ENCODE assay signal across 5 cellular contexts in genomic region chr7:103144754-103145153, GRCh38. TPM values are rescaled to one million over a fixed set of nuclear protein-coding genes. Genes with fewer than 3 reads are reported as not detected.
A peak's percentile ranks its signal among the peaks of the same experiment; 100 is the strongest.
DNase-seq lines count a peak whose midpoint lies in the region; ATAC-seq and TF ChIP-seq lines count a peak whose summit lies in the region.
"Not testable (repeated sequence)": the region's sequence is repeated elsewhere in the genome, so short reads cannot be mapped to it uniquely, and the experiment has no call there.

No MANE protein-coding gene starts in this region.

- H3K79me2 ChIP-seq in Karpas-422 (ENCODE audit: low read length) = peaks cover 88% of the 10 kb centered on the region

- POLR2A ChIA-PET in CD4-positive, alpha-beta T cell (lab: Charles Lee); WTC11 (lab: Charles Lee): not testable (repeated sequence)

- not testable (repeated sequence) for H4K20me1 ChIP-seq in Karpas-422 (ENCODE audit: insufficient read depth, low read depth, low read length)

- H2AFZ ChIP-seq in Karpas-422 (ENCODE audit: low read length) = not testable (repeated sequence)

- not testable (repeated sequence) for H3K9me2 ChIP-seq in Karpas-422 (replicated peaks; ENCODE audit: insufficient read depth, low read length)

- H3K27me3 ChIP-seq in CD4-positive, alpha-beta T cell (ENCODE audit: control insufficient read depth, insufficient read depth, low read length); Karpas-422 (ENCODE audit: low read length); colonic mucosa: not testable (repeated sequence)

- not testable (repeated sequence) for ATAC-seq in CD4-positive, alpha-beta T cell (ENCODE audit: poor library complexity); WTC11

- peak overlapping the region; percentile 2 for H3K4me3 Mint-ChIP-seq in CD4-positive, alpha-beta T cell
- not testable (repeated sequence) for H3K4me3 Mint-ChIP-seq in WTC11
- peak overlapping the region; percentile 36 for H3K4me3 Mint-ChIP-seq in neural crest cell

- peaks cover 27% of the 10 kb centered on the region for H3K4me1 ChIP-seq in Karpas-422 (ENCODE audit: low read length)
- H3K4me1 ChIP-seq in colonic mucosa = not testable (repeated sequence)

- H3K36me3 Mint-ChIP-seq in CD4-positive, alpha-beta T cell (ENCODE audit: low read depth) = peaks cover 22% of the 10 kb centered on the region
- not testable (repeated sequence) for H3K36me3 Mint-ChIP-seq in WTC11
- H3K36me3 Mint-ChIP-seq in neural crest cell (ENCODE audit: low read depth) = peaks cover 15% of the 10 kb centered on the region

- intact Hi-C loops in CD4-positive, alpha-beta T cell (cut with DNase I, micrococcal nuclease) = loop anchor here in 1 of 2 experiments (5.0 kb wide), 1 partner anchor 198 kb away; the partner anchor contains the start of gene DNAJC2
- intact Hi-C loops in colonic mucosa (cut with DNase I) = not testable (repeated sequence)

- TF ChIP-seq CTCF in CD4-positive, alpha-beta T cell (IDR thresholded peaks at IDR 0.05); WTC11 (IDR thresholded peaks at IDR 0.05); colonic mucosa (IDR thresholded peaks at IDR 0.05); neural crest cell (conservative IDR thresholded peaks at IDR 0.05): not testable (repeated sequence)

- H3K9me3 Mint-ChIP-seq in CD4-positive, alpha-beta T cell; WTC11; neural crest cell: not testable (repeated sequence)

- H3K4me1 Mint-ChIP-seq in CD4-positive, alpha-beta T cell (ENCODE audit: low read depth) = peaks cover 45% of the 10 kb centered on the region
- peaks cover 39% of the 10 kb centered on the region for H3K4me1 Mint-ChIP-seq in WTC11
- H3K4me1 Mint-ChIP-seq in neural crest cell = peaks cover 34% of the 10 kb centered on the region

- H3K27ac ChIP-seq in CD4-positive, alpha-beta T cell (ENCODE audit: low read depth, low read length); Karpas-422 (ENCODE audit: low read length): not testable (repeated sequence)
- peak overlapping the region; percentile 21 for H3K27ac ChIP-seq in colonic mucosa

- H3K9ac ChIP-seq in Karpas-422 (ENCODE audit: low read length); colonic mucosa (ENCODE audit: low read depth in 2 of 2, low read length in 2 of 2): not testable (repeated sequence)

- not testable (repeated sequence) for H3K27me3 Mint-ChIP-seq in CD4-positive, alpha-beta T cell; neural crest cell (ENCODE audit: low read depth)
- peaks cover 15% of the 10 kb centered on the region for H3K27me3 Mint-ChIP-seq in WTC11 (ENCODE audit: low read depth)

- DNase-seq in CD4-positive, alpha-beta T cell; WTC11 (ENCODE audit: low spot score); colonic mucosa; neural crest cell (ENCODE audit: low read depth, low spot score): not testable (repeated sequence)
- DNase-seq in Karpas-422 = peak; percentile 16

- not testable (repeated sequence) for H3K4me3 ChIP-seq in Karpas-422 (ENCODE audit: low read length); colonic mucosa

- CTCF ChIA-PET in CD4-positive, alpha-beta T cell (lab: Charles Lee); WTC11 (lab: Charles Lee): not testable (repeated sequence)

- H3K36me3 ChIP-seq in Karpas-422 (ENCODE audit: insufficient read depth, low read length); colonic mucosa: not testable (repeated sequence)

- not testable (repeated sequence) for H3K9me3 ChIP-seq in CD4-positive, alpha-beta T cell (ENCODE audit: control insufficient read depth, low read length); Karpas-422 (ENCODE audit: low read length); colonic mucosa

- not testable (repeated sequence) for H3K27ac Mint-ChIP-seq in CD4-positive, alpha-beta T cell; WTC11; neural crest cell (ENCODE audit: unreplicated experiment)

- not testable (repeated sequence) for H3K4me2 ChIP-seq in Karpas-422 (ENCODE audit: low read depth, low read length, poor library complexity, severe bottlenecking)

TF ChIP-seq in WTC11, 78 proteins besides CTCF, POLR2A, EP300 and RAD21:
- 0 out of 2 replicates have a peak, but pooled peaks have one; percentile 38 for TF ChIP-seq ZNF121 (CRISPR knock-in tag; IDR thresholded peaks at IDR 0.05)

RNA-seq across cellular contexts. Expression of gene NAPEPLD, which starts 4.1 kb away (rescaled TPM):
- total RNA-seq in CD4-positive, alpha-beta T cell = 1 to 10 TPM; 1.5 to 1.7 TPM
- total RNA-seq in Karpas-422 (2014; rRNA removed; shearing (Covaris generic); ENCODE audit: low replicate concordance) = 12.9 and 24.8 TPM in 2 replicates
- total RNA-seq in WTC11 (2021) = 6.6 to 7.5 TPM (median 7.4 TPM) in 3 replicates
- 10 to 100 TPM; 61.4 to 64.6 TPM for total RNA-seq in colonic mucosa
- total RNA-seq in neural crest cell = 15.0 and 17.4 TPM in 2 replicates
